5 cellular contexts compared by ENCODE assay signal in the genomic region with DNA sequence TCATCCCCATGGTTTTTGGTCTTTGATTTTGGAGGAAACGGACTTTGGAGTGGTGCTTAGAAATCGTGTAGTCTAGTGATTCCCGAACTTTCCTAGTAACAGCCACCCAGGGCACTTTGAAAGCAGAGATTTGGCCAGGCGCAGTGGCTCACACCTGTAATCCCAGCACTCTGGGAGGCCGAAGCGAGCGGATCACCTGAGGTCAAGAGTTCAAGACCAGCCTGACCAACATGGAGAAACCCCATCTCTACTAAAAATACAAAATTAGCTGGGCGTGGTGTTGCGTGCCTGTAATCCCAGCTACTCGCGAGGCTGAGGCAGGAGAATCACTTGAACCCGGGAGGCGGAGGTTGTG. TPM values are rescaled to one million over a fixed set of nuclear protein-coding genes. Genes with fewer than 3 reads are reported as not detected.
DNase-seq lines count a peak whose midpoint lies in the region; TF ChIP-seq lines count a peak whose summit lies in the region.
"Not testable (repeated sequence)": the region's sequence is repeated elsewhere in the genome, so short reads cannot be mapped to it uniquely, and the experiment has no call there.

No MANE protein-coding gene starts in this region.

- not testable (repeated sequence) for H2BK120ac ChIP-seq in trophoblast cell (ENCODE audit: insufficient read depth, low read length, poor library complexity)

- not testable (repeated sequence) for H3K14ac ChIP-seq in trophoblast cell (ENCODE audit: low read length)

- H3K79me2 ChIP-seq in trophoblast cell (ENCODE audit: control insufficient read depth, insufficient read depth, low read length, poor library complexity) = peaks cover 11% of the 10 kb centered on the region

- H2BK5ac ChIP-seq in trophoblast cell (ENCODE audit: low read depth, low read length, poor library complexity) = not testable (repeated sequence)

- not testable (repeated sequence) for H3K27me3 Mint-ChIP-seq in HFFc6 (ENCODE audit: insufficient read depth); activated CD4-positive, alpha-beta T cell treated with anti-CD3 and anti-CD28 coated beads, Interleukin-2, amount 10 ng/mL, durations not matched to agents 24 days and 14 days; immature natural killer cell (ENCODE audit: low read depth in 3 of 3)

- H3K18ac ChIP-seq in trophoblast cell (ENCODE audit: low read length) = not testable (repeated sequence)

- H3K4me2 ChIP-seq in trophoblast cell (ENCODE audit: low read length) = peak overlapping the region; percentile 86

- intact Hi-C loops in activated CD4-positive, alpha-beta T cell treated with anti-CD3 and anti-CD28 coated beads, Interleukin-2, amount 10 ng/mL, durations not matched to agents 24 days and 14 days (cut with micrococcal nuclease) = loop anchor here (1.0 kb wide), 1 partner anchor 27 kb away; the partner anchor contains the start of gene CLTB

- H3K27me3 ChIP-seq in trophoblast cell (ENCODE audit: insufficient read depth, low read length) = not testable (repeated sequence)

- not testable (repeated sequence) for H3K9me3 ChIP-seq in trophoblast cell (ENCODE audit: insufficient read depth, low read depth, low read length)

- H3K4me1 Mint-ChIP-seq in HFFc6 (ENCODE audit: low read depth) (peaks cover 29% of the 10 kb centered on the region), immature natural killer cell (peaks cover 32 to 37% of the 10 kb centered on the region in 2 donors)
- H3K4me1 Mint-ChIP-seq in activated CD4-positive, alpha-beta T cell treated with anti-CD3 and anti-CD28 coated beads, Interleukin-2, amount 10 ng/mL, durations not matched to agents 24 days and 14 days = peaks cover 25% of the 10 kb centered on the region

- not testable (repeated sequence) for H4K91ac ChIP-seq in trophoblast cell (ENCODE audit: low read depth, low read length)

- not testable (repeated sequence) for TF ChIP-seq CTCF in HFFc6 (IDR thresholded peaks at IDR 0.05)

- peaks cover 39% of the 10 kb centered on the region for H3K36me3 Mint-ChIP-seq in HFFc6 (ENCODE audit: low read depth)
- H3K36me3 Mint-ChIP-seq in activated CD4-positive, alpha-beta T cell treated with anti-CD3 and anti-CD28 coated beads, Interleukin-2, amount 10 ng/mL, durations not matched to agents 24 days and 14 days (ENCODE audit: low read depth) = peaks cover 55% of the 10 kb centered on the region
- H3K36me3 Mint-ChIP-seq in immature natural killer cell = peaks cover 0 to 17% (median 0%) of the 10 kb centered on the region in 3 donors

- H3K23ac ChIP-seq in trophoblast cell (ENCODE audit: low read length) = not testable (repeated sequence)

- not testable (repeated sequence) for H4K12ac ChIP-seq in trophoblast cell (ENCODE audit: low read depth, low read length)

- not testable (repeated sequence) for H3K79me1 ChIP-seq in trophoblast cell (ENCODE audit: low read length)

- not testable (repeated sequence) for H3K4me3 ChIP-seq in trophoblast cell (ENCODE audit: low read depth, low read length)

- H3K9ac ChIP-seq in trophoblast cell (ENCODE audit: low read length) = not testable (repeated sequence)

- H3K36me3 ChIP-seq in trophoblast cell (ENCODE audit: control insufficient read depth in 1 of 2, insufficient read depth in 2 of 2, low read length in 2 of 2) = peaks cover 28 to 44% of the 10 kb centered on the region in 2 experiments

- H3K4me3 Mint-ChIP-seq in HFFc6 (peak overlapping the region; percentile 97), immature natural killer cell (peak overlapping the region; percentile 94 to 100 (median 99))
- H3K4me3 Mint-ChIP-seq in activated CD4-positive, alpha-beta T cell treated with anti-CD3 and anti-CD28 coated beads, Interleukin-2, amount 10 ng/mL, durations not matched to agents 24 days and 14 days = peak overlapping the region; percentile 98

- H3K9me3 Mint-ChIP-seq in HFFc6; activated CD4-positive, alpha-beta T cell treated with anti-CD3 and anti-CD28 coated beads, Interleukin-2, amount 10 ng/mL, durations not matched to agents 24 days and 14 days; immature natural killer cell: not testable (repeated sequence)

- peak overlapping the region; percentile 98 for H3K27ac Mint-ChIP-seq in HFFc6
- H3K27ac Mint-ChIP-seq in activated CD4-positive, alpha-beta T cell treated with anti-CD3 and anti-CD28 coated beads, Interleukin-2, amount 10 ng/mL, durations not matched to agents 24 days and 14 days = peak overlapping the region; percentile 100
- H3K27ac Mint-ChIP-seq in immature natural killer cell = peak overlapping the region; percentile 90 to 99 (median 98)

- peak overlapping the region; percentile 45 for H4K8ac ChIP-seq in trophoblast cell (ENCODE audit: low read depth, low read length)

- DNase-seq in HFFc6; activated CD4-positive, alpha-beta T cell treated with anti-CD3 and anti-CD28 coated beads, Interleukin-2, amount 10 ng/mL, durations not matched to agents 24 days and 14 days; immature natural killer cell; trophoblast cell: not testable (repeated sequence)

- H3K4me1 ChIP-seq in trophoblast cell (ENCODE audit: control insufficient read depth in 1 of 2, insufficient read depth in 2 of 2, low read length in 2 of 2) = not testable (repeated sequence)

- H2AK5ac ChIP-seq in trophoblast cell (ENCODE audit: low read length) = peak overlapping the region; percentile 47

- H3K4ac ChIP-seq in trophoblast cell (ENCODE audit: low read depth, low read length) = not testable (repeated sequence)

- peak overlapping the region; percentile 97 for H3K27ac ChIP-seq in cingulate gyrus (ENCODE audit: low read depth, low read length)
- peak overlapping the region; percentile 96 for H3K27ac ChIP-seq in trophoblast cell (ENCODE audit: low read depth, low read length)

- not testable (repeated sequence) for H2BK12ac ChIP-seq in trophoblast cell (ENCODE audit: low read length)

- no CpG with 5 or more reads among the region's 13 CpGs for WGBS in trophoblast cell (ENCODE audit: extremely low coverage, insufficient coverage, insufficient read length)

- not testable (repeated sequence) for H2AFZ ChIP-seq in trophoblast cell (ENCODE audit: insufficient read depth, low read length, poor library complexity)

RNA-seq across cellular contexts. Expression of gene HIGD2A, which starts 1.2 kb away (rescaled TPM):
- 100 to 1,000 TPM in 4 of 6 experiments, 10 to 100 TPM in 2; 90.4 to 109 (median 105) TPM for total RNA-seq in HFFc6 (2021; fragmentation: NEBNext Ultra II Directional; extraction: Animal tissue kit (Norgen Biotek cat#: 25700))
- total RNA-seq in activated CD4-positive, alpha-beta T cell treated with anti-CD3 and anti-CD28 coated beads, Interleukin-2, amount 10 ng/mL, durations not matched to agents 24 days and 14 days = 96.4 and 104 TPM in 2 replicates
- 100 to 1,000 TPM; 186 to 218 (median 207) TPM for polyA plus RNA-seq in immature natural killer cell
- 172 and 175 TPM in 2 replicates for polyA plus RNA-seq in trophoblast cell (2013)

RNA-seq across cellular contexts. Expression of gene NOP16, which starts 1.3 kb away (rescaled TPM):
- total RNA-seq in HFFc6 (2021; fragmentation: NEBNext Ultra II Directional; extraction: Animal tissue kit (Norgen Biotek cat#: 25700)) = 10 to 100 TPM; 27.8 to 48.7 (median 33.2) TPM
- total RNA-seq in activated CD4-positive, alpha-beta T cell treated with anti-CD3 and anti-CD28 coated beads, Interleukin-2, amount 10 ng/mL, durations not matched to agents 24 days and 14 days = 109 and 114 TPM in 2 replicates
- polyA plus RNA-seq in immature natural killer cell = 10 to 100 TPM in 2 of 3 donors, 1 to 10 TPM in 1; 5.7 to 34.7 (median 16.6) TPM
- polyA plus RNA-seq in trophoblast cell (2013) = 27.9 and 28.9 TPM in 2 replicates

RNA-seq across cellular contexts. Expression of gene ARL10, which starts 24.5 kb away (rescaled TPM):
- total RNA-seq in HFFc6 (2021; fragmentation: NEBNext Ultra II Directional; extraction: Animal tissue kit (Norgen Biotek cat#: 25700)) = 1 to 10 TPM; 6.6 to 8.9 (median 8.0) TPM
- total RNA-seq in activated CD4-positive, alpha-beta T cell treated with anti-CD3 and anti-CD28 coated beads, Interleukin-2, amount 10 ng/mL, durations not matched to agents 24 days and 14 days = 18.1 and 22.2 TPM in 2 replicates
- under 1 TPM; 0.02 to 0.76 (median 0.45) TPM for polyA plus RNA-seq in immature natural killer cell
- 3.0 and 3.7 TPM in 2 replicates for polyA plus RNA-seq in trophoblast cell (2013)

RNA-seq across cellular contexts. Expression of gene CLTB, which starts 26.6 kb away (rescaled TPM):
- 100 to 1,000 TPM; 178 to 226 (median 202) TPM for total RNA-seq in HFFc6 (2021; fragmentation: NEBNext Ultra II Directional; extraction: Animal tissue kit (Norgen Biotek cat#: 25700))
- total RNA-seq in activated CD4-positive, alpha-beta T cell treated with anti-CD3 and anti-CD28 coated beads, Interleukin-2, amount 10 ng/mL, durations not matched to agents 24 days and 14 days = 71.5 and 76.2 TPM in 2 replicates
- polyA plus RNA-seq in immature natural killer cell = 100 to 1,000 TPM in 2 of 3 donors, 10 to 100 TPM in 1; 67.5 to 115 (median 113) TPM
- polyA plus RNA-seq in trophoblast cell (2013) = 128 and 137 TPM in 2 replicates

RNA-seq across cellular contexts. Expression of gene KIAA1191, which starts 28.2 kb away (rescaled TPM):
- 100 to 1,000 TPM in 3 of 6 experiments, 10 to 100 TPM in 3; 82.4 to 111 (median 95.6) TPM for total RNA-seq in HFFc6 (2021; fragmentation: NEBNext Ultra II Directional; extraction: Animal tissue kit (Norgen Biotek cat#: 25700))
- 55.5 and 59.7 TPM in 2 replicates for total RNA-seq in activated CD4-positive, alpha-beta T cell treated with anti-CD3 and anti-CD28 coated beads, Interleukin-2, amount 10 ng/mL, durations not matched to agents 24 days and 14 days
- polyA plus RNA-seq in immature natural killer cell = 10 to 100 TPM; 43.8 to 56.0 (median 50.9) TPM
- 60.9 and 62.1 TPM in 2 replicates for polyA plus RNA-seq in trophoblast cell (2013)
